Comparison of ENCODE assay signal across 1 cellular context in the genomic region with DNA sequence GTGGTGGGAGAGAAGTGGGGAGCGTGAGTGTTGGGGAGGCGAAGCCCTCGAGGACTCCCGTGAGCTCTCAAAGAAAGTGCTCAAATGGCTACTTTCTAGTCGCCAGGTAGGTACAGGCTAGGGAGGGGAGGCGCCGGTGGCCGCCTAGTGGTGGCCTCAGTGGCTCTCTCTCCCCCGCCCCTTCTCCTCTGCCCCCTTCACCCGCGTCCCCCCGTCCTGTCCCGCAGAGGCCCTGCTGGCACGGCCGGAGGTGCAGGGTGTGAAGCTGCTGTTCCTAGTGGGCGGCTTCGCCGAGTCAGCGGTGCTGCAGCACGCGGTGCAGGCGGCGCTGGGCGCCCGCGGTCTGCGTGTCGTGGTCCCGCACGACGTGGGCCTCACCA.
A peak's percentile ranks its signal among the peaks of the same experiment; 100 is the strongest.
TF ChIP-seq lines count a peak whose summit lies in the region.

No MANE protein-coding gene starts in this region.

TF ChIP-seq in A549, 52 proteins besides CTCF, POLR2A, EP300 and RAD21 (continued from another document):
- no peak for TF ChIP-seq CHD2 (IDR thresholded peaks at IDR 0.05; ENCODE audit: low read length, partially characterized antibody)
- no peak for TF ChIP-seq TP53 (CRISPR knock-in tag; IDR thresholded peaks at IDR 0.05)
- TF ChIP-seq, protein P1, sequence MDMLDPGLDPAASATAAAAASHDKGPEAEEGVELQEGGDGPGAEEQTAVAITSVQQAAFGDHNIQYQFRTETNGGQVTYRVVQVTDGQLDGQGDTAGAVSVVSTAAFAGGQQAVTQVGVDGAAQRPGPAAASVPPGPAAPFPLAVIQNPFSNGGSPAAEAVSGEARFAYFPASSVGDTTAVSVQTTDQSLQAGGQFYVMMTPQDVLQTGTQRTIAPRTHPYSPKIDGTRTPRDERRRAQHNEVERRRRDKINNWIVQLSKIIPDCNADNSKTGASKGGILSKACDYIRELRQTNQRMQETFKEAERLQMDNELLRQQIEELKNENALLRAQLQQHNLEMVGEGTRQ (IDR thresholded peaks at IDR 0.05), result no peak
- TF ChIP-seq, protein P2, sequence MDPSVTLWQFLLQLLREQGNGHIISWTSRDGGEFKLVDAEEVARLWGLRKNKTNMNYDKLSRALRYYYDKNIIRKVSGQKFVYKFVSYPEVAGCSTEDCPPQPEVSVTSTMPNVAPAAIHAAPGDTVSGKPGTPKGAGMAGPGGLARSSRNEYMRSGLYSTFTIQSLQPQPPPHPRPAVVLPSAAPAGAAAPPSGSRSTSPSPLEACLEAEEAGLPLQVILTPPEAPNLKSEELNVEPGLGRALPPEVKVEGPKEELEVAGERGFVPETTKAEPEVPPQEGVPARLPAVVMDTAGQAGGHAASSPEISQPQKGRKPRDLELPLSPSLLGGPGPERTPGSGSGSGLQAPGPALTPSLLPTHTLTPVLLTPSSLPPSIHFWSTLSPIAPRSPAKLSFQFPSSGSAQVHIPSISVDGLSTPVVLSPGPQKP (IDR thresholded peaks at IDR 0.05; ENCODE audit: low read depth, low read length), result no peak
- TF ChIP-seq ESRRA (IDR thresholded peaks at IDR 0.05; ENCODE audit: borderline replicate concordance, low read length), result no peak
- TF ChIP-seq, protein P3, sequence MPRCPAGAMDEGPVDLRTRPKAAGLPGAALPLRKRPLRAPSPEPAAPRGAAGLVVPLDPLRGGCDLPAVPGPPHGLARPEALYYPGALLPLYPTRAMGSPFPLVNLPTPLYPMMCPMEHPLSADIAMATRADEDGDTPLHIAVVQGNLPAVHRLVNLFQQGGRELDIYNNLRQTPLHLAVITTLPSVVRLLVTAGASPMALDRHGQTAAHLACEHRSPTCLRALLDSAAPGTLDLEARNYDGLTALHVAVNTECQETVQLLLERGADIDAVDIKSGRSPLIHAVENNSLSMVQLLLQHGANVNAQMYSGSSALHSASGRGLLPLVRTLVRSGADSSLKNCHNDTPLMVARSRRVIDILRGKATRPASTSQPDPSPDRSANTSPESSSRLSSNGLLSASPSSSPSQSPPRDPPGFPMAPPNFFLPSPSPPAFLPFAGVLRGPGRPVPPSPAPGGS (IDR thresholded peaks at IDR 0.05), result no peak
- TF ChIP-seq HDAC2 (IDR thresholded peaks at IDR 0.05), result 0 out of 2 replicates have a peak, but pooled peaks have one; percentile 22
- 0 out of 2 replicates have a peak, but pooled peaks have one; percentile 37 for TF ChIP-seq CHD4 (IDR thresholded peaks at IDR 0.05; ENCODE audit: borderline replicate concordance)
- TF ChIP-seq NPAS2 (CRISPR knock-in tag; IDR thresholded peaks at IDR 0.05; ENCODE audit: borderline replicate concordance), result no peak
- TF ChIP-seq ZSCAN20 (CRISPR knock-in tag; IDR thresholded peaks at IDR 0.05), result no peak
- no peak for TF ChIP-seq KDM1A (IDR thresholded peaks at IDR 0.05; ENCODE audit: low read depth)
- no peak for TF ChIP-seq SREBF2 (IDR thresholded peaks at IDR 0.05)
- TF ChIP-seq, protein P4, sequence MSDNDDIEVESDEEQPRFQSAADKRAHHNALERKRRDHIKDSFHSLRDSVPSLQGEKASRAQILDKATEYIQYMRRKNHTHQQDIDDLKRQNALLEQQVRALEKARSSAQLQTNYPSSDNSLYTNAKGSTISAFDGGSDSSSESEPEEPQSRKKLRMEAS (IDR thresholded peaks at IDR 0.05), result no peak
- peak; percentile 49 for TF ChIP-seq MAFK (IDR thresholded peaks at IDR 0.05; ENCODE audit: partially characterized antibody)
- no peak for TF ChIP-seq MAZ (IDR thresholded peaks at IDR 0.05; ENCODE audit: borderline replicate concordance, low read depth, low read length)
TF ChIP-seq in A549: peak in this region for 3.
